In the genomic region with DNA sequence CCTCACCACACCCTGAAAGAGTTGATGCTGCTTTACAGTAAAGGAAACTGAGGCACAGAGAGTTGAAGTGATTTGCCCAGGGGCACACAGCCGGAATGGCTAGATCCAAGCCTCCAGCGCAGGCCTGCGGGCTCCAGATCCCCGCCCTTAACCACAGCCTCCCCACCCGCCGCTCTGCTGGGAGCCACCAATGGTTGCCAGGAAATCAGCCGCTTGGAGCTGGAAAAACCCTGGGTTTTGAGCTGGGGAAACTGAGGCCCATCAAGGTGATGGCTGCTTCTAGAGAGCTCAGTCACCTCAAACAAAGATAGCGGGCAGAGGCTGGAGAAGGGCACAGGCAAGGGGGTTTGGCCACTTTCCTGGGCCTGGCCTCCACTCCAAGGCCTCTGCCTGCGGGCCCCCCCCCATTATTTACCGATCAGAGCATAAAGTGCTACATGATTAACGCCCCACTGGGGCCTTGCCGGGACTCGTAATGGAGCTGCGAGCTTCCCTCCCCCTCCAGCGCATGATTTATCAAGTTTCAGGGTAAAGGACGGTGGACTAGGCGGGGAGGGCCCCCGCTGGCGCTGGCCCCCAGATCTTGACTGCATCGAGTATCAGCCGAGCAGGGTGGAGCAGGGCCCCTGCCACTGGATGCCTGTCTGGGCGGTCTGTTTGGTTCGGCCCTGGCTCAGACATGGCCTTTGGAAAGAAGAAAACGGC, we compare ENCODE assay signal across 10 cellular contexts. TPM values are rescaled to one million over a fixed set of nuclear protein-coding genes. Genes with fewer than 3 reads are reported as not detected.
DNase-seq lines count a peak whose midpoint lies in the region; ATAC-seq and TF ChIP-seq lines count a peak whose summit lies in the region.
"Had no signal": no experiment of that assay in that cellular context is flagged by ENCODE, and none has a peak within 500 bp of the region (broad histone marks: within the 10 kb centered on the region; RNA-seq: fewer than 3 reads in every experiment).

No MANE protein-coding gene starts in this region.

- H3K4me3 Mint-ChIP-seq in naive thymus-derived CD8-positive, alpha-beta T cell = no peak overlapping the region
- H3K4me3 Mint-ChIP-seq: activated T-helper 1 cell treated with anti-CD3 and anti-CD28 coated beads, Interleukin-12 subunit alpha, Interleukin-12 subunit beta, Interleukin-2, Interleukin-4 antibody, amounts not matched to agents 30 ng/mL and 10 ng/mL and 1 ng/mL, durations not matched to agents 14 hours and 24 hours and 36 hours had no signal

- no peak for TF ChIP-seq POLR2A in transverse colon (IDR thresholded peaks at IDR 0.05)

- H3K36me3 ChIP-seq in colonic mucosa = no peaks in the 10 kb centered on the region
- H3K36me3 ChIP-seq in transverse colon = no peaks in the 10 kb centered on the region

- H3K4me1 Mint-ChIP-seq in naive thymus-derived CD8-positive, alpha-beta T cell = peaks cover 14 to 63% (median 26%) of the 10 kb centered on the region in 4 donors

- H3K4me3 ChIP-seq in colonic mucosa (no peak overlapping the region), transverse colon (no peak overlapping the region)

- no peak for TF ChIP-seq CTCF in colonic mucosa (IDR thresholded peaks at IDR 0.05)
- no peak for TF ChIP-seq CTCF in transverse colon (IDR thresholded peaks at IDR 0.05)

- in situ Hi-C loops in transverse colon (cut with MboI; ENCODE audit: low pct_ligation_motif_present in 1 of 4, low pct_unique_long_range_greater_than_20kb in 1 of 4, low sequenced_read_pairs in 3 of 4) = no loop called here

- H3K27ac Mint-ChIP-seq in naive thymus-derived CD8-positive, alpha-beta T cell = no peak overlapping the region
- H3K27ac Mint-ChIP-seq: activated T-helper 1 cell treated with anti-CD3 and anti-CD28 coated beads, Interleukin-12 subunit alpha, Interleukin-12 subunit beta, Interleukin-2, Interleukin-4 antibody, amounts not matched to agents 30 ng/mL and 10 ng/mL and 1 ng/mL, durations not matched to agents 14 hours and 24 hours and 36 hours had no signal

- H3K27ac ChIP-seq in colonic mucosa = peak overlapping the region; percentile 69
- peak overlapping the region; percentile 78 to 86 (median 81) for H3K27ac ChIP-seq in transverse colon

- H3K9me3 Mint-ChIP-seq in naive thymus-derived CD8-positive, alpha-beta T cell = no peaks in the 10 kb centered on the region
- H3K9me3 Mint-ChIP-seq: activated T-helper 1 cell treated with anti-CD3 and anti-CD28 coated beads, Interleukin-12 subunit alpha, Interleukin-12 subunit beta, Interleukin-2, Interleukin-4 antibody, amounts not matched to agents 30 ng/mL and 10 ng/mL and 1 ng/mL, durations not matched to agents 14 hours and 24 hours and 36 hours had no signal

- H3K4me1 ChIP-seq in colonic mucosa (peaks cover under 1% of the 10 kb centered on the region), transverse colon (peaks cover 18 to 80% (median 55%) of the 10 kb centered on the region in 4 donors)

- ATAC-seq in HG03565 (IDR thresholded peaks at IDR 0.05; ENCODE audit: unreplicated experiment) = no peak
- no peak for ATAC-seq in naive thymus-derived CD8-positive, alpha-beta T cell

- peaks cover 0 to 11% (median 5%) of the 10 kb centered on the region in 5 donors for H3K27me3 Mint-ChIP-seq in naive thymus-derived CD8-positive, alpha-beta T cell

- DNase-seq in NCI-H2081 (lab: John Stamatoyannopoulos, UW) (peak; percentile 68 to 73), NCI-H2081 treated with DMSO at 0.1 percent for 48 hours (lab: John Stamatoyannopoulos, UW) (no peak), colonic mucosa (no peak), lung microvascular endothelial cell (ENCODE audit: low read depth in 2 of 2) (peak; percentile 56 to 63), transverse colon (no peak), cerebellum (ENCODE audit: low spot score) (no peak)
- DNase-seq in naive thymus-derived CD8-positive, alpha-beta T cell = no peak

- 65% methylated on average over 23 of the region's 24 CpGs; no CpG with 5 or more reads in 1 of the 2 donors for WGBS in transverse colon (ENCODE audit: low coverage in 1 of 2), 2 donors

- H3K27me3 ChIP-seq in colonic mucosa = no peaks in the 10 kb centered on the region
- no peaks in the 10 kb centered on the region for H3K27me3 ChIP-seq in transverse colon

- H3K9me3 ChIP-seq in colonic mucosa = no peaks in the 10 kb centered on the region
- no peaks in the 10 kb centered on the region for H3K9me3 ChIP-seq in transverse colon

- intact Hi-C loops in colonic mucosa (cut with DNase I) (no loop called here), transverse colon (cut with DNase I; ENCODE audit: low total_unique reads) (no loop called here)

- TF ChIP-seq EP300 in transverse colon (IDR thresholded peaks at IDR 0.05; ENCODE audit: low read depth) = no peak

- H3K36me3 Mint-ChIP-seq in naive thymus-derived CD8-positive, alpha-beta T cell = no peaks in the 10 kb centered on the region

- H3K9ac ChIP-seq in colonic mucosa (ENCODE audit: low read depth in 2 of 2, low read length in 2 of 2) = peak overlapping the region; percentile 13 to 50

- POLR2A ChIA-PET in naive thymus-derived CD8-positive, alpha-beta T cell (lab: Charles Lee) = interaction anchor here (0.5 kb wide), 1 partner anchor 200 kb away, joined by 3 read pairs; no protein-coding TSS in a partner anchor

RNA-seq across cellular contexts. Expression of a gene that starts 9.2 kb away (rescaled TPM):
- total RNA-seq in colonic mucosa (10 to 100 TPM; 25.6 to 26.7 TPM), lung microvascular endothelial cell (131 and 262 TPM in 2 replicates), transverse colon (10 to 100 TPM; 26.4 to 71.8 (median 35.8) TPM), cerebellum (47.4 TPM)
- total RNA-seq in naive thymus-derived CD8-positive, alpha-beta T cell = 10 to 100 TPM in 1 of 2 experiments, 1 to 10 TPM in 1; 7.4 to 11.3 TPM
- polyA plus RNA-seq in naive thymus-derived CD8-positive, alpha-beta T cell = 1 to 10 TPM in 1 of 3 donors, under 1 TPM in 2; 0.25 to 1.2 (median 0.30) TPM

RNA-seq across cellular contexts. Expression of a gene that starts 54.3 kb away (rescaled TPM):
- total RNA-seq in colonic mucosa (not detected), lung microvascular endothelial cell (not detected in 2 replicates), transverse colon (not detected), cerebellum (not detected)
- not detected for total RNA-seq in naive thymus-derived CD8-positive, alpha-beta T cell
- not detected for polyA plus RNA-seq in naive thymus-derived CD8-positive, alpha-beta T cell
- total RNA-seq: A673; activated T-helper 1 cell treated with anti-CD3 and anti-CD28 coated beads, Interleukin-12 subunit alpha, Interleukin-12 subunit beta, Interleukin-2, Interleukin-4 antibody, amounts not matched to agents 30 ng/mL and 10 ng/mL and 1 ng/mL, durations not matched to agents 14 hours and 24 hours and 36 hours had no signal

Comparison
In these comparisons a context has a peak if more than half of its experiments do, and no peak if none do; other contexts are left out.
1. DNase-seq: peak in NCI-H2081 (2 of 2) and lung microvascular endothelial cell (2 of 2); none in NCI-H2081 treated with DMSO at 0.1 percent for 48 hours (single experiment), colonic mucosa (single experiment), transverse colon (single experiment), cerebellum (single experiment) and naive thymus-derived CD8-positive, alpha-beta T cell (0 of 10).